In genomic region chr3:47265725-47266480, GRCh38 we compare ENCODE assay signal across 10 cellular contexts. TPM values are rescaled to one million over a fixed set of nuclear protein-coding genes. Genes with fewer than 3 reads are reported as not detected.
A peak's percentile ranks its signal among the peaks of the same experiment; 100 is the strongest.
DNase-seq lines count a peak whose midpoint lies in the region; ATAC-seq and TF ChIP-seq lines count a peak whose summit lies in the region.
"Had no signal": no experiment of that assay in that cellular context is flagged by ENCODE, and none has a peak within 500 bp of the region (broad histone marks: within the 10 kb centered on the region; RNA-seq: fewer than 3 reads in every experiment).

No MANE protein-coding gene starts in this region.

- peak overlapping the region in 6 of 10 donors; percentile 41 to 80 (median 68) for H3K27ac ChIP-seq in heart right ventricle
- H3K27ac ChIP-seq in RWPE1 = peak overlapping the region; percentile 70
- H3K27ac ChIP-seq in spleen = no peak overlapping the region
- no peak overlapping the region for H3K27ac ChIP-seq in transverse colon

- no peaks in the 10 kb centered on the region for H3K27me3 Mint-ChIP-seq in Calu3 (ENCODE audit: unreplicated experiment)

- POLR2A ChIA-PET in RWPE1 (lab: Yijun Ruan, JAX; ENCODE audit: low non-redundant PET) = no interaction called here

- H3K4me1 ChIP-seq in heart right ventricle = peaks cover 3 to 25% (median 17%) of the 10 kb centered on the region in 9 donors
- H3K4me1 ChIP-seq in spleen = peaks cover 0 to 11% (median 2%) of the 10 kb centered on the region in 6 donors
- peaks cover 0 to 5% (median 0%) of the 10 kb centered on the region in 4 donors for H3K4me1 ChIP-seq in transverse colon

- in situ Hi-C loops in transverse colon (cut with MboI; ENCODE audit: low pct_ligation_motif_present in 1 of 4, low pct_unique_long_range_greater_than_20kb in 1 of 4, low sequenced_read_pairs in 3 of 4) = no loop called here

- H3K36me3 Mint-ChIP-seq in Calu3 (ENCODE audit: insufficient read depth, unreplicated experiment) = peaks cover 12% of the 10 kb centered on the region

- H3K27ac Mint-ChIP-seq in Calu3 (ENCODE audit: unreplicated experiment) = no peak overlapping the region

- H3K9me3 ChIP-seq in heart right ventricle = no peaks in the 10 kb centered on the region
- H3K9me3 ChIP-seq in spleen = no peaks in the 10 kb centered on the region
- H3K9me3 ChIP-seq in transverse colon = no peaks in the 10 kb centered on the region

- TF ChIP-seq POLR2A in spleen (IDR thresholded peaks at IDR 0.05) = no peak
- TF ChIP-seq POLR2A in transverse colon (IDR thresholded peaks at IDR 0.05) = no peak

- H3K4me3 Mint-ChIP-seq in Calu3 (ENCODE audit: low read depth, unreplicated experiment) = no peak overlapping the region

- CTCF ChIA-PET in RWPE1 (lab: Yijun Ruan, JAX) = no interaction called here
- CTCF ChIA-PET in Calu3 (lab: Charles Lee) = interaction anchor here (0.6 to 1.1 kb wide), 3 partner anchors 16 to 284 kb away, joined by 3 to 4 read pairs (median 3); no protein-coding TSS in a partner anchor

- TF ChIP-seq EP300 in transverse colon (IDR thresholded peaks at IDR 0.05; ENCODE audit: low read depth) = no peak

- ATAC-seq in heart right ventricle (no peak), omental fat pad (ENCODE audit: low FRiP score) (no peak)

- peaks cover 10% of the 10 kb centered on the region for H3K4me1 Mint-ChIP-seq in Calu3 (ENCODE audit: low read depth, unreplicated experiment)

- H3K9me3 Mint-ChIP-seq in Calu3 (ENCODE audit: low read depth, unreplicated experiment) = no peaks in the 10 kb centered on the region

- DNase-seq in heart right ventricle (no peak), cardiac septum (ENCODE audit: low spot score) (no peak), RWPE1 (ENCODE audit: low spot score) (no peak), mesenteric fat pad (ENCODE audit: low spot score) (peak; percentile 41), spleen (peak; percentile 39), transverse colon (no peak), Calu3 (no peak), omental fat pad (ENCODE audit: low spot score) (no peak)
- DNase-seq: NCI-H1417 treated with DMSO at 0.1 percent for 48 hours, NCI-H446 treated with DMSO at 0.1 percent for 48 hours had no signal

- 91% methylated on average over 12 of the region's 12 CpGs for WGBS in heart right ventricle, 2 donors
- 90 to 95% (median 91%) methylated on average over 11 to 12 of the region's 12 CpGs for WGBS in spleen, 5 donors
- WGBS in transverse colon (ENCODE audit: low coverage in 1 of 2), 2 donors = 87 to 98% methylated on average over 6 to 12 of the region's 12 CpGs

- TF ChIP-seq CTCF in heart right ventricle (IDR thresholded peaks at IDR 0.05) = no peak
- TF ChIP-seq CTCF in RWPE1 (conservative IDR thresholded peaks at IDR 0.05; ENCODE audit: low read depth) = no peak
- no peak for TF ChIP-seq CTCF in spleen (IDR thresholded peaks at IDR 0.05 in 8 of 11, conservative IDR thresholded peaks at IDR 0.05 in 3 of 11)
- TF ChIP-seq CTCF in transverse colon (IDR thresholded peaks at IDR 0.05) = no peak
- no peak for TF ChIP-seq CTCF in Calu3 (IDR thresholded peaks at IDR 0.05; ENCODE audit: unreplicated experiment)
- no peak for TF ChIP-seq CTCF in omental fat pad (IDR thresholded peaks at IDR 0.05)

- H3K27me3 ChIP-seq in heart right ventricle (no peaks in the 10 kb centered on the region), spleen (replicated peaks in 1 of 7) (no peaks in the 10 kb centered on the region), transverse colon (no peaks in the 10 kb centered on the region)

- H3K4me3 ChIP-seq in heart right ventricle = no peak overlapping the region
- H3K4me3 ChIP-seq in spleen = no peak overlapping the region
- no peak overlapping the region for H3K4me3 ChIP-seq in transverse colon

- no peaks in the 10 kb centered on the region for H3K36me3 ChIP-seq in heart right ventricle
- H3K36me3 ChIP-seq in spleen = no peaks in the 10 kb centered on the region
- H3K36me3 ChIP-seq in transverse colon = no peaks in the 10 kb centered on the region

- intact Hi-C loops in heart right ventricle (cut with DNase I) (loop anchor here in 1 of 10 donors (1.0 kb wide), 1 partner anchor 16 kb away; the partner anchor contains the start of genes KIF9 and KLHL18), cardiac septum (cut with DNase I) (loop anchor here (2.0 kb wide), 1 partner anchor 17 kb away; the partner anchor contains the start of genes KIF9 and KLHL18), spleen (cut with DNase I; ENCODE audit: low total_unique reads) (no loop called here), transverse colon (cut with DNase I; ENCODE audit: low total_unique reads) (no loop called here), Calu3 (cut with micrococcal nuclease; ENCODE audit: unreplicated experiment) (no loop called here)

- BruUV-seq in Calu3 (replicated peaks; lab: Mats Ljungman, UMichigan) = no TSS peak

RNA-seq across cellular contexts. Expression of gene KIF9, which starts 16.7 kb away (rescaled TPM):
- 10 to 100 TPM in 2 of 10 donors, 1 to 10 TPM in 8; 6.3 to 12.9 (median 8.5) TPM for total RNA-seq in heart right ventricle
- 10 to 100 TPM in 1 of 2 donors, 1 to 10 TPM in 1; 4.2 to 16.6 TPM for polyA plus RNA-seq in heart right ventricle
- total RNA-seq in cardiac septum = 11.7 TPM
- total RNA-seq in mesenteric fat pad = 4.9 TPM
- total RNA-seq in spleen = 10 to 100 TPM in 2 of 7 donors, 1 to 10 TPM in 5; 3.9 to 15.8 (median 6.6) TPM
- polyA plus RNA-seq in spleen = 10 to 100 TPM in 1 of 3 donors, 1 to 10 TPM in 2; 3.8 to 12.3 (median 6.8) TPM
- total RNA-seq in transverse colon = 1 to 10 TPM in 3 of 4 donors, not detected in 1; 3.7 to 9.4 (median 4.9) TPM
- 8.9 and 10.0 TPM in 2 replicates for total RNA-seq in Calu3 (2022)
- 10 to 100 TPM in 2 of 4 donors, 1 to 10 TPM in 2; 2.8 to 16.1 (median 9.4) TPM for total RNA-seq in omental fat pad

RNA-seq across cellular contexts. Expression of gene KLHL18, which starts 16.8 kb away (rescaled TPM):
- 10 to 100 TPM; 32.1 to 52.5 (median 41.6) TPM for total RNA-seq in heart right ventricle
- polyA plus RNA-seq in heart right ventricle = 10 to 100 TPM; 58.5 to 85.7 TPM
- 47.6 TPM for total RNA-seq in cardiac septum
- 33.7 TPM for total RNA-seq in mesenteric fat pad
- 10 to 100 TPM; 22.0 to 44.6 (median 31.3) TPM for total RNA-seq in spleen
- 10 to 100 TPM; 19.2 to 28.3 (median 26.9) TPM for polyA plus RNA-seq in spleen
- 10 to 100 TPM; 12.2 to 48.6 (median 14.5) TPM for total RNA-seq in transverse colon
- 24.8 and 33.3 TPM in 2 replicates for total RNA-seq in Calu3 (2022)
- total RNA-seq in omental fat pad = 10 to 100 TPM; 13.7 to 30.3 (median 15.4) TPM

Comparison
In these comparisons a context has a peak if more than half of its experiments do, and no peak if none do; other contexts are left out.
1. DNase-seq: peak in mesenteric fat pad (single experiment) and spleen (single experiment); none in heart right ventricle (0 of 2), cardiac septum (single experiment), RWPE1 (single experiment), transverse colon (single experiment), Calu3 (single experiment) and omental fat pad (single experiment).
2. H3K27ac ChIP-seq: peak in heart right ventricle (6 of 10) and RWPE1 (single experiment); none in spleen (0 of 8) and transverse colon (0 of 4).